In genomic region chr11:12546660-12547059, GRCh38 we compare ENCODE assay signal across 16 cellular contexts.
A peak's percentile ranks its signal among the peaks of the same experiment; 100 is the strongest.
DNase-seq lines count a peak whose midpoint lies in the region; ATAC-seq and TF ChIP-seq lines count a peak whose summit lies in the region.
"Had no signal": no experiment of that assay in that cellular context is flagged by ENCODE, and none has a peak within 500 bp of the region (broad histone marks: within the 10 kb centered on the region; RNA-seq: fewer than 3 reads in every experiment).

No MANE protein-coding gene starts in this region.

- H3K56ac ChIP-seq in IMR-90 (ENCODE audit: extremely low read depth, insufficient read depth, low read length): no peak overlapping the region

- peaks cover 0 to 3% of the 10 kb centered on the region in 2 experiments; a peak in 2 of 4 replicates for H3K79me1 ChIP-seq in IMR-90 (ENCODE audit: low read depth in 1 of 2, low read length in 2 of 2)

- POLR2A ChIA-PET in IMR-90 (lab: Charles Lee; ENCODE audit: unreplicated experiment): no interaction called here

- H3K36me3 Mint-ChIP-seq in effector memory CD8-positive, alpha-beta T cell (ENCODE audit: insufficient read depth): no peaks in the 10 kb centered on the region

- DNase-seq in D341Med (ENCODE audit: low spot score) (peak; percentile 54), IMR-90 (no peak), WERI-Rb-1 (peak; percentile 78), mucosa of gallbladder (ENCODE audit: low spot score) (peak; percentile 1), KG1 (lab: John Stamatoyannopoulos, UW) (no peak), Peyer's patch (no peak)
- DNase-seq in effector memory CD8-positive, alpha-beta T cell: no peak
- DNase-seq: C1 segment of cervical spinal cord; Calu3; CD4-positive, alpha-beta T cell; DMS153; DMS79 treated with DMSO at 0.1 percent for 48 hours; EL; GOT3; H9 had no signal

- H3K14ac ChIP-seq in IMR-90 (replicated peaks; ENCODE audit: low read depth, low read length): no peak overlapping the region

- H3K27me3 Mint-ChIP-seq in effector memory CD8-positive, alpha-beta T cell: peaks cover 22 to 47% of the 10 kb centered on the region in 2 donors
- H3K27me3 Mint-ChIP-seq: B cell had no signal

- 0 out of 2 replicates have a peak overlapping the region, but pooled peaks have one; percentile 2 for H2AK5ac ChIP-seq in IMR-90 (ENCODE audit: low read depth, low read length)

- H3K4ac ChIP-seq in IMR-90 (ENCODE audit: low read depth, low read length): no peak overlapping the region; the same call in 1 of the 2 replicates

- no peak for ATAC-seq in IMR-90 (ENCODE audit: low read depth)
- no peak for ATAC-seq in effector memory CD8-positive, alpha-beta T cell (replicated peaks)

- H4K91ac ChIP-seq in IMR-90 (ENCODE audit: insufficient read depth, low read depth, low read length): no peak overlapping the region

- H3K4me1 Mint-ChIP-seq in effector memory CD8-positive, alpha-beta T cell (ENCODE audit: low read depth in 2 of 2): no peaks in the 10 kb centered on the region
- H3K4me1 Mint-ChIP-seq: B cell had no signal

- in situ Hi-C loops in IMR-90 (cut with MboI; ENCODE audit: low sequenced_read_pairs): no loop called here

- H4K20me1 ChIP-seq in IMR-90 (ENCODE audit: insufficient read depth, low read length): no peaks in the 10 kb centered on the region

- H2BK15ac ChIP-seq in IMR-90 (ENCODE audit: low read depth, low read length): no peak overlapping the region

- no peak for TF ChIP-seq RAD21 in IMR-90 (IDR thresholded peaks at IDR 0.05; ENCODE audit: low read length)

- no peak overlapping the region for H2AK9ac ChIP-seq in IMR-90 (replicated peaks; ENCODE audit: low read depth, low read length, poor library complexity)

- intact Hi-C loops in IMR-90 (cut with micrococcal nuclease): no loop called here

- no peak overlapping the region for H3K18ac ChIP-seq in IMR-90 (ENCODE audit: low read depth, low read length)

- no TSS peak for BruUV-seq in IMR-90 (replicated peaks; lab: Mats Ljungman, UMichigan)

- H3K4me3 Mint-ChIP-seq in effector memory CD8-positive, alpha-beta T cell: no peak overlapping the region
- H3K4me3 Mint-ChIP-seq: B cell; CD4-positive, alpha-beta T cell; H9 had no signal

- TF ChIP-seq CTCF in IMR-90 (conservative IDR thresholded peaks at IDR 0.05; ENCODE audit: low read depth, low read length) (no peak), WERI-Rb-1 (IDR thresholded peaks at IDR 0.05; ENCODE audit: low read depth, low read length) (no peak), Peyer's patch (IDR thresholded peaks at IDR 0.05) (no peak)

- H3K27ac ChIP-seq in IMR-90 (ENCODE audit: insufficient read depth, low read length) (no peak overlapping the region), WERI-Rb-1 (no peak overlapping the region), Peyer's patch (no peak overlapping the region)

- no peak for TF ChIP-seq POLR2A in IMR-90 (IDR thresholded peaks at IDR 0.05; ENCODE audit: low read depth, low read length)
- TF ChIP-seq POLR2A in Peyer's patch (IDR thresholded peaks at IDR 0.05): no peak

- no peak overlapping the region for H3K23ac ChIP-seq in IMR-90 (ENCODE audit: low read depth, low read length)

- H3K27me3 ChIP-seq in IMR-90 (ENCODE audit: control insufficient read depth, insufficient read depth, low read length) (no peaks in the 10 kb centered on the region), WERI-Rb-1 (ENCODE audit: insufficient read depth, low read depth, severe bottlenecking) (no peaks in the 10 kb centered on the region), Peyer's patch (no peaks in the 10 kb centered on the region)

- H4K5ac ChIP-seq in IMR-90 (ENCODE audit: low read depth, low read length): no peak overlapping the region

- H3K4me3 ChIP-seq in IMR-90 (ENCODE audit: insufficient read depth, low read depth, low read length) (no peak overlapping the region), WERI-Rb-1 (ENCODE audit: low read depth, low read length) (no peak overlapping the region), Peyer's patch (no peak overlapping the region)

- no peak overlapping the region for H3K9ac ChIP-seq in IMR-90 (ENCODE audit: low read depth, low read length)

- CTCF ChIA-PET in IMR-90 (lab: Yijun Ruan, JAX): no interaction called here

- no peak overlapping the region for H2AFZ ChIP-seq in IMR-90 (replicated peaks; ENCODE audit: low read length, poor library complexity)

- H3K4me1 ChIP-seq in IMR-90 (ENCODE audit: control insufficient read depth, insufficient read depth, low read length) (peaks cover 16% of the 10 kb centered on the region), Peyer's patch (no peaks in the 10 kb centered on the region)

- H3K9me3 ChIP-seq in IMR-90 (ENCODE audit: control insufficient read depth, insufficient read depth, low read length): peaks cover 3% of the 10 kb centered on the region; the same call in 1 of the 2 replicates
- H3K9me3 ChIP-seq in WERI-Rb-1 (ENCODE audit: severe bottlenecking): no peaks in the 10 kb centered on the region
- no peaks in the 10 kb centered on the region for H3K9me3 ChIP-seq in Peyer's patch

- no peaks in the 10 kb centered on the region for H3K9me3 Mint-ChIP-seq in effector memory CD8-positive, alpha-beta T cell
- H3K9me3 Mint-ChIP-seq: CD4-positive, alpha-beta T cell; H9 had no signal

- H4K8ac ChIP-seq in IMR-90 (ENCODE audit: low read depth in 2 of 2, low read length in 2 of 2): no peak overlapping the region

- WGBS in IMR-90 (ENCODE audit: extremely low coverage in 2 of 2, insufficient read length in 1 of 2), 2 experiments: no CpG with 5 or more reads among the region's 5 CpGs

- no peak overlapping the region for H2BK5ac ChIP-seq in IMR-90 (ENCODE audit: low read depth, low read length, poor library complexity, severe bottlenecking)

- no peak overlapping the region for H3K27ac Mint-ChIP-seq in effector memory CD8-positive, alpha-beta T cell
- H3K27ac Mint-ChIP-seq: B cell; CD4-positive, alpha-beta T cell had no signal

- H2BK120ac ChIP-seq in IMR-90 (ENCODE audit: low read depth, low read length): no peak overlapping the region

- H3K9me1 ChIP-seq in IMR-90 (ENCODE audit: insufficient read depth, low read length): peaks cover 25% of the 10 kb centered on the region

- H3K4me2 ChIP-seq in IMR-90 (ENCODE audit: low read depth, low read length): no peak overlapping the region

- no peaks in the 10 kb centered on the region for H3K36me3 ChIP-seq in IMR-90 (ENCODE audit: control insufficient read depth, insufficient read depth, low read length)
- no peaks in the 10 kb centered on the region for H3K36me3 ChIP-seq in WERI-Rb-1
- H3K36me3 ChIP-seq in Peyer's patch: no peaks in the 10 kb centered on the region

- H2BK20ac ChIP-seq in IMR-90 (ENCODE audit: low read depth, low read length): no peak overlapping the region

- dilution Hi-C loops in IMR-90 (cut with HindIII; ENCODE audit: low sequenced_read_pairs, unreplicated experiment): no loop called here

TF ChIP-seq in IMR-90, 13 proteins besides CTCF, POLR2A, EP300 and RAD21:
- no peak for TF ChIP-seq MAFK (IDR thresholded peaks at IDR 0.05; ENCODE audit: low read depth, low read length)
- TF ChIP-seq RCOR1 (IDR thresholded peaks at IDR 0.05; ENCODE audit: insufficient replicate concordance, low read length): no peak
- no peak for TF ChIP-seq NFE2L2 (IDR thresholded peaks at IDR 0.05; ENCODE audit: low read depth, low read length)
- no peak for TF ChIP-seq SMC3 (IDR thresholded peaks at IDR 0.05; ENCODE audit: low read depth, low read length)
- no peak for TF ChIP-seq FOS (IDR thresholded peaks at IDR 0.05; ENCODE audit: low read depth, low read length)
- TF ChIP-seq MXI1 (IDR thresholded peaks at IDR 0.05; ENCODE audit: borderline replicate concordance, low read depth, low read length): no peak
- TF ChIP-seq USF2 (IDR thresholded peaks at IDR 0.05; ENCODE audit: low read depth, low read length): no peak
- no peak for TF ChIP-seq MAZ (IDR thresholded peaks at IDR 0.05; ENCODE audit: borderline replicate concordance, low read depth, low read length)
- TF ChIP-seq CEBPB (IDR thresholded peaks at IDR 0.05; ENCODE audit: low read depth, low read length): no peak
- no peak for TF ChIP-seq BHLHE40 (IDR thresholded peaks at IDR 0.05; ENCODE audit: low read depth, low read length)
- no peak for TF ChIP-seq CHD1 (IDR thresholded peaks at IDR 0.05; ENCODE audit: low read depth, low read length)
- no peak for TF ChIP-seq ELK1 (IDR thresholded peaks at IDR 0.05; ENCODE audit: borderline replicate concordance, low read depth, low read length)
- TF ChIP-seq RFX5 (IDR thresholded peaks at IDR 0.05; ENCODE audit: low read depth, low read length): no peak

Comparison
In these comparisons a context has a peak if more than half of its experiments do, and no peak if none do; other contexts are left out.
1. DNase-seq: peak in D341Med (single experiment), WERI-Rb-1 (single experiment) and mucosa of gallbladder (single experiment); none in IMR-90 (single experiment), KG1 (single experiment), effector memory CD8-positive, alpha-beta T cell (0 of 3) and Peyer's patch (0 of 3).